Comparison of ENCODE assay signal across 27 cellular contexts in the genomic region with DNA sequence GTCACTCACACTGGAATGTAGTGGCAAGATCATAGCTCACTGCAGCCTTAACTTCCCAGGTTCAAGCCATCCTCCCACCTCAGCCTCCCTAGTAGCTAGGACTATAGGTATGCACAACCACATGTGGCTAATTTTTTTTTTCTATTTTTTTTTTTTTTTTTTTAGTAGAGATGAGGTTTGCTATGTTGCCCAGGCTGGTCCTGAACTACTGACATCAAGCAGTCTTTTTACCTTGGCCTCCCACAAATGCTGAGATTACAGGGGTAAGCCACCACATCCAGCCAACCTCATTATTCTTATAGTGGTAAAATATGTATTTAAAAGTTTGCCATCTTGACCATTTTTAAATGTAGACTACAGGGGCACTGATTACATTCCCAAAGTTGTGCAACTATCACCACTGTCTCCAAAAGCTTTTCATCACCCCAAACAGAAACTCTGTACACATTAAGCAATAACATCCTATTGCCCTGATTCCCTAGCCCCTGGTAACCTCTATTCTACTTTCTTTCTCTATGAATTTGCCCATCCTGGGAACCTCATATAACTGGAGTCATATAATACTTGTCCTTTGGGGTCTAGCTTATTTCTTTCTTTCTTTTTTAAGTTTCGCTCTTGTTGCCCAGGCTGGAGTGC.
DNase-seq lines count a peak whose midpoint lies in the region; ATAC-seq, FAIRE-seq and TF ChIP-seq lines count a peak whose summit lies in the region.
"Had no signal": no experiment of that assay in that cellular context is flagged by ENCODE, and none has a peak within 500 bp of the region (broad histone marks: within the 10 kb centered on the region; RNA-seq: fewer than 3 reads in every experiment).

No MANE protein-coding gene starts in this region.

- no peak overlapping the region for H2BK15ac ChIP-seq in IMR-90 (ENCODE audit: low read depth, low read length)

- no peak for TF ChIP-seq RAD21 in IMR-90 (IDR thresholded peaks at IDR 0.05; ENCODE audit: low read length)
- TF ChIP-seq RAD21 in K562 (CRISPR knock-in tag; conservative IDR thresholded peaks at IDR 0.05 in 1 of 2, IDR thresholded peaks at IDR 0.05 in 1 of 2), result no peak

- H3K27ac ChIP-seq in IMR-90 (ENCODE audit: insufficient read depth, low read length) (no peak overlapping the region), K562 (ENCODE audit: extremely low read depth, low read depth, low read length) (no peak overlapping the region)
- H3K27ac ChIP-seq: A549, C4-2B, RWPE1 had no signal

- H3K27me3 ChIP-seq in IMR-90 (ENCODE audit: control insufficient read depth, insufficient read depth, low read length) (peaks cover under 1% of the 10 kb centered on the region; the same call in 1 of the 2 replicates), K562 (ENCODE audit: control insufficient read depth in 2 of 2, insufficient read depth in 2 of 2, low read length in 2 of 2) (no peaks in the 10 kb centered on the region)

- H3K4me3 Mint-ChIP-seq in stimulated activated effector memory CD8-positive, alpha-beta T cell treated with anti-CD3 and anti-CD28 coated beads, Interleukin-12 subunit alpha, Interleukin-12 subunit beta, amount 100 ng/mL, for 72 hours, result no peak overlapping the region
- H3K4me3 Mint-ChIP-seq: B cell; CD8-positive, alpha-beta T cell had no signal

- no peak for FAIRE-seq in K562 (lab: Jason Lieb, UNC)
- FAIRE-seq: A549, GM12892, H1 had no signal

- no peak overlapping the region for H2BK120ac ChIP-seq in IMR-90 (ENCODE audit: low read depth, low read length)

- H2AFZ ChIP-seq in IMR-90 (replicated peaks; ENCODE audit: low read length, poor library complexity), result no peak overlapping the region
- H2AFZ ChIP-seq in K562 (ENCODE audit: low read depth, low read length), result no peak overlapping the region

- no peak for TF ChIP-seq POLR2A in IMR-90 (IDR thresholded peaks at IDR 0.05; ENCODE audit: low read depth, low read length)
- TF ChIP-seq POLR2A in K562 (conservative IDR thresholded peaks at IDR 0.05), result no peak

- no peak overlapping the region for H3K14ac ChIP-seq in IMR-90 (replicated peaks; ENCODE audit: low read depth, low read length)

- H3K9me3 Mint-ChIP-seq in stimulated activated effector memory CD8-positive, alpha-beta T cell treated with anti-CD3 and anti-CD28 coated beads, Interleukin-12 subunit alpha, Interleukin-12 subunit beta, amount 100 ng/mL, for 72 hours, result no peaks in the 10 kb centered on the region
- H3K9me3 Mint-ChIP-seq: CD8-positive, alpha-beta T cell had no signal

- no peak for ATAC-seq in IMR-90 (ENCODE audit: low read depth)
- no peak for ATAC-seq in K562
- no peak for ATAC-seq in stimulated activated effector memory CD8-positive, alpha-beta T cell treated with anti-CD3 and anti-CD28 coated beads, Interleukin-12 subunit alpha, Interleukin-12 subunit beta, amount 100 ng/mL, for 72 hours
- ATAC-seq: A549; CD8-positive, alpha-beta T cell had no signal

- H2BK5ac ChIP-seq in IMR-90 (ENCODE audit: low read depth, low read length, poor library complexity, severe bottlenecking), result no peak overlapping the region

- H2BK20ac ChIP-seq in IMR-90 (ENCODE audit: low read depth, low read length), result no peak overlapping the region

- H3K9me3 ChIP-seq in IMR-90 (ENCODE audit: control insufficient read depth, insufficient read depth, low read length) (no peaks in the 10 kb centered on the region), K562 (replicated peaks; ENCODE audit: control insufficient read depth, insufficient read depth, low read depth, low read length) (no peaks in the 10 kb centered on the region; the same call in 1 of the 2 replicates)
- H3K9me3 ChIP-seq: A549, Caco-2, SK-N-SH had no signal

- H3K9me1 ChIP-seq in IMR-90 (ENCODE audit: insufficient read depth, low read length) (no peaks in the 10 kb centered on the region), K562 (ENCODE audit: control insufficient read depth, insufficient read depth, low read length) (no peaks in the 10 kb centered on the region)

- no TSS peak for BruUV-seq in IMR-90 (replicated peaks; lab: Mats Ljungman, UMichigan)
- no TSS peak for BruUV-seq in K562 (replicated peaks; lab: Mats Ljungman, UMichigan)

- H4K8ac ChIP-seq in IMR-90 (ENCODE audit: low read depth in 2 of 2, low read length in 2 of 2), result no peak overlapping the region

- no peak overlapping the region for H4K5ac ChIP-seq in IMR-90 (ENCODE audit: low read depth, low read length)

- no peaks in the 10 kb centered on the region for H3K79me2 ChIP-seq in K562 (ENCODE audit: control insufficient read depth, insufficient read depth, low read length)

- dilution Hi-C loops in IMR-90 (cut with HindIII; ENCODE audit: low sequenced_read_pairs, unreplicated experiment), result no loop called here

- H3K18ac ChIP-seq in IMR-90 (ENCODE audit: low read depth, low read length), result no peak overlapping the region

- H3K4me1 ChIP-seq in IMR-90 (ENCODE audit: control insufficient read depth, insufficient read depth, low read length) (no peaks in the 10 kb centered on the region), K562 (replicated peaks in 1 of 2; ENCODE audit: control insufficient read depth in 2 of 2, insufficient read depth in 2 of 2, low read length in 2 of 2) (peaks cover 7 to 16% of the 10 kb centered on the region in 2 experiments)
- H3K4me1 ChIP-seq: A549 had no signal

- no peaks in the 10 kb centered on the region for H4K20me1 ChIP-seq in IMR-90 (ENCODE audit: insufficient read depth, low read length)
- no peaks in the 10 kb centered on the region for H4K20me1 ChIP-seq in K562 (replicated peaks; ENCODE audit: control insufficient read depth, insufficient read depth, low read length)

- no peak overlapping the region for H4K91ac ChIP-seq in IMR-90 (ENCODE audit: insufficient read depth, low read depth, low read length)

- H3K27ac Mint-ChIP-seq in stimulated activated effector memory CD8-positive, alpha-beta T cell treated with anti-CD3 and anti-CD28 coated beads, Interleukin-12 subunit alpha, Interleukin-12 subunit beta, amount 100 ng/mL, for 72 hours, result peak overlapping the region; percentile 50
- H3K27ac Mint-ChIP-seq: B cell; CD8-positive, alpha-beta T cell had no signal

- H3K4me3 ChIP-seq in IMR-90 (ENCODE audit: insufficient read depth, low read depth, low read length), result no peak overlapping the region
- no peak overlapping the region for H3K4me3 ChIP-seq in K562
- H3K4me3 ChIP-seq in fibroblast of villous mesenchyme (ENCODE audit: low read depth, low read length), result no peak overlapping the region
- H3K4me3 ChIP-seq: A549 had no signal

- no peak overlapping the region for H3K56ac ChIP-seq in IMR-90 (ENCODE audit: extremely low read depth, insufficient read depth, low read length)

- no CpG with 5 or more reads among the region's 1 CpG for WGBS in IMR-90 (ENCODE audit: extremely low coverage in 2 of 2, insufficient read length in 1 of 2), 2 experiments
- WGBS in K562 (ENCODE audit: insufficient coverage, low coverage, missing lambda C conversion rate), result 91% methylated on average over 1 of the region's 1 CpG

- H3K9ac ChIP-seq in IMR-90 (ENCODE audit: low read depth, low read length) (no peak overlapping the region), K562 (ENCODE audit: insufficient read depth in 1 of 2, low read depth in 2 of 2, low read length in 2 of 2) (no peak overlapping the region)
- H3K9ac ChIP-seq: SK-N-SH had no signal

- TF ChIP-seq CTCF in IMR-90 (conservative IDR thresholded peaks at IDR 0.05; ENCODE audit: low read depth, low read length) (no peak), K562 (IDR thresholded peaks at IDR 0.05 in 2 of 3, conservative IDR thresholded peaks at IDR 0.05 in 1 of 3; ENCODE audit: insufficient read depth in 2 of 3, low read depth in 1 of 3, low read length in 3 of 3) (no peak), fibroblast of villous mesenchyme (IDR thresholded peaks at IDR 0.05; ENCODE audit: insufficient read depth, low read depth, low read length) (no peak), GM10266 (IDR thresholded peaks at IDR 0.05; ENCODE audit: control insufficient read depth, insufficient read depth, low read depth, missing control alignments) (no peak)

- H3K36me3 Mint-ChIP-seq in stimulated activated effector memory CD8-positive, alpha-beta T cell treated with anti-CD3 and anti-CD28 coated beads, Interleukin-12 subunit alpha, Interleukin-12 subunit beta, amount 100 ng/mL, for 72 hours, result no peaks in the 10 kb centered on the region
- H3K36me3 Mint-ChIP-seq: CD8-positive, alpha-beta T cell had no signal

- H3K4me2 ChIP-seq in IMR-90 (ENCODE audit: low read depth, low read length) (no peak overlapping the region), K562 (ENCODE audit: insufficient read depth, low read length) (no peak overlapping the region)
- H3K4me2 ChIP-seq: A549, SK-N-SH had no signal

- no peaks in the 10 kb centered on the region for H3K79me1 ChIP-seq in IMR-90 (ENCODE audit: low read depth in 1 of 2, low read length in 2 of 2)

- H2AK9ac ChIP-seq in IMR-90 (replicated peaks; ENCODE audit: low read depth, low read length, poor library complexity), result no peak overlapping the region

- no peak for TF ChIP-seq EP300 in K562 (IDR thresholded peaks at IDR 0.05; ENCODE audit: low read length)

- no peak overlapping the region for H2AK5ac ChIP-seq in IMR-90 (ENCODE audit: low read depth, low read length)

- CTCF ChIA-PET in IMR-90 (lab: Yijun Ruan, JAX), result interaction anchor here (0.6 kb wide), 1 partner anchor 624 kb away, joined by 3 read pairs; no protein-coding TSS in a partner anchor
- CTCF ChIA-PET in K562 (lab: Yijun Ruan, JAX; ENCODE audit: low intra/inter-chr PET ratio), result no interaction called here

- in situ Hi-C loops in IMR-90 (cut with MboI; ENCODE audit: low sequenced_read_pairs) (no loop called here), K562 (cut with MboI) (no loop called here)

- POLR2A ChIA-PET in IMR-90 (lab: Charles Lee; ENCODE audit: unreplicated experiment), result no interaction called here
- POLR2A ChIA-PET in K562 (lab: Yijun Ruan, JAX), result no interaction called here

- H3K36me3 ChIP-seq in IMR-90 (ENCODE audit: control insufficient read depth, insufficient read depth, low read length) (no peaks in the 10 kb centered on the region), K562 (ENCODE audit: control insufficient read depth, insufficient read depth, low read length) (no peaks in the 10 kb centered on the region)

- DNase-seq in IMR-90, result no peak
- DNase-seq in K562 (ENCODE audit: extremely low read depth in 1 of 4, low spot score in 3 of 4), result no peak
- peak; percentile 13 for DNase-seq in fibroblast of villous mesenchyme (ENCODE audit: low read depth)
- DNase-seq in stimulated activated effector memory CD8-positive, alpha-beta T cell treated with anti-CD3 and anti-CD28 coated beads, Interleukin-12 subunit alpha, Interleukin-12 subunit beta, amount 100 ng/mL, for 72 hours (ENCODE audit: low spot score in 2 of 2), result no peak
- no peak for DNase-seq in activated naive CD4-positive, alpha-beta T cell treated with Interleukin-2 at 50 U/mL for 16 hours
- DNase-seq in GM10266 (ENCODE audit: extremely low spot score), result no peak
- no peak for DNase-seq in iPS-NIHi11 (ENCODE audit: low spot score)
- DNase-seq: Caco-2; CD8-positive, alpha-beta T cell; DMS79; EL; GDM1; HCEC 1CT; Karpas-422; NCI-H1694; NCI-H2029 treated with DMSO at 0.1 percent for 48 hours; NCI-H446 treated with DMSO at 0.1 percent for 48 hours; NCI-H526 treated with DMSO at 0.1 percent for 48 hours; SHP77; SK-N-SH; SW 1271 had no signal

- no peaks in the 10 kb centered on the region for H3K4me1 Mint-ChIP-seq in stimulated activated effector memory CD8-positive, alpha-beta T cell treated with anti-CD3 and anti-CD28 coated beads, Interleukin-12 subunit alpha, Interleukin-12 subunit beta, amount 100 ng/mL, for 72 hours

- intact Hi-C loops in IMR-90 (cut with micrococcal nuclease) (no loop called here), K562 (cut with micrococcal nuclease) (no loop called here)

- H3K23ac ChIP-seq in IMR-90 (ENCODE audit: low read depth, low read length), result no peak overlapping the region

- no peak overlapping the region for H3K4ac ChIP-seq in IMR-90 (ENCODE audit: low read depth, low read length)
